Comparison of ENCODE assay signal across 9 cellular contexts in genomic region chr12:113136128-113136989, GRCh38. TPM values are rescaled to one million over a fixed set of nuclear protein-coding genes. Genes with fewer than 3 reads are reported as not detected.
DNase-seq lines count a peak whose midpoint lies in the region; ATAC-seq and TF ChIP-seq lines count a peak whose summit lies in the region.
"Had no signal": no experiment of that assay in that cellular context is flagged by ENCODE, and none has a peak within 500 bp of the region (broad histone marks: within the 10 kb centered on the region; RNA-seq: fewer than 3 reads in every experiment).

No MANE protein-coding gene starts in this region.

- TF ChIP-seq CTCF in H9 (conservative IDR thresholded peaks at IDR 0.05), result no peak
- no peak for TF ChIP-seq CTCF in testis (IDR thresholded peaks at IDR 0.05)

- peak overlapping the region; percentile 34 to 58 for H3K4me3 ChIP-seq in testis

- no peaks in the 10 kb centered on the region for H4K20me1 ChIP-seq in H9 (ENCODE audit: control insufficient read depth, insufficient read depth, insufficient read length)

- H3K4me1 ChIP-seq in H9 (ENCODE audit: insufficient read depth, low read length) (no peaks in the 10 kb centered on the region), testis (peaks cover 5% of the 10 kb centered on the region)

- no peak overlapping the region for H2BK15ac ChIP-seq in H9 (ENCODE audit: low read depth, low read length)

- H3K14ac ChIP-seq in H9 (ENCODE audit: insufficient read depth, low read length), result 0 out of 2 replicates have a peak overlapping the region, but pooled peaks have one; percentile 70

- H3K18ac ChIP-seq in H9 (ENCODE audit: insufficient read length, low read depth, low read length), result peak overlapping the region; percentile 60

- H2AK5ac ChIP-seq in H9 (ENCODE audit: insufficient read length, low read length), result no peak overlapping the region

- no peak overlapping the region for H2BK5ac ChIP-seq in H9 (ENCODE audit: insufficient read length, low read length)

- no peak overlapping the region for H2BK12ac ChIP-seq in H9 (ENCODE audit: insufficient read length, low read depth, low read length)

- H3K36me3 Mint-ChIP-seq in H9 (ENCODE audit: insufficient read depth in 1 of 3, low read depth in 3 of 3), result no peaks in the 10 kb centered on the region
- H3K36me3 Mint-ChIP-seq: immature natural killer cell had no signal

- DNase-seq in H9, result no peak
- DNase-seq in T follicular helper cell (ENCODE audit: low read depth), result peak; percentile 59
- peak; percentile 40 for DNase-seq in amniotic epithelial cell (ENCODE audit: low read depth)
- DNase-seq in middle frontal gyrus (ENCODE audit: extremely low spot score, low spot score), result peak; percentile 58
- DNase-seq in testis, result peak; percentile 87
- no peak for DNase-seq in NCI-H446 (lab: John Stamatoyannopoulos, UW)
- DNase-seq in A172 (ENCODE audit: low spot score), result no peak

- no peaks in the 10 kb centered on the region for H3K9me3 ChIP-seq in H9 (ENCODE audit: control insufficient read depth, low read depth, low read length)
- H3K9me3 ChIP-seq in testis, result no peaks in the 10 kb centered on the region

- no peaks in the 10 kb centered on the region; a peak in 1 of 5 replicates for H3K9me3 Mint-ChIP-seq in H9
- H3K9me3 Mint-ChIP-seq: immature natural killer cell had no signal

- no peak overlapping the region for H4K5ac ChIP-seq in H9 (ENCODE audit: insufficient read length, low read depth, low read length)

- TF ChIP-seq POLR2A in testis (IDR thresholded peaks at IDR 0.05), result no peak

- no peak overlapping the region for H2BK20ac ChIP-seq in H9 (ENCODE audit: low read depth, low read length, poor library complexity, severe bottlenecking)

- intact Hi-C loops in testis (cut with DNase I; ENCODE audit: low total_unique reads), result no loop called here

- H3K27ac ChIP-seq in H9 (ENCODE audit: insufficient read length, low read depth, low read length) (no peak overlapping the region), testis (peak overlapping the region in 1 of 2 donors; percentile 68)

- H3K4me1 Mint-ChIP-seq in H9, result peaks cover 8 to 16% of the 10 kb centered on the region in 2 experiments

- no peak overlapping the region for H2BK120ac ChIP-seq in H9 (ENCODE audit: low read depth, low read length, poor library complexity, severe bottlenecking)

- no peak overlapping the region for H4K8ac ChIP-seq in H9 (replicated peaks; ENCODE audit: insufficient read length, low read depth, low read length)

- H3K23ac ChIP-seq in H9 (ENCODE audit: insufficient read length, low read depth, low read length), result no peak overlapping the region

- H3K27me3 ChIP-seq in H9 (ENCODE audit: insufficient read depth, low read length), result no peaks in the 10 kb centered on the region
- H3K27me3 ChIP-seq in testis, result no peaks in the 10 kb centered on the region

- H3K27ac Mint-ChIP-seq in H9, result 0 out of 7 replicates have a peak overlapping the region, but pooled peaks of 1 of the 3 experiments have one; percentile 57
- H3K27ac Mint-ChIP-seq: immature natural killer cell had no signal

- H3K36me3 ChIP-seq in testis (ENCODE audit: low read depth, missing control alignments), result no peaks in the 10 kb centered on the region

- no peak overlapping the region for H3K9ac ChIP-seq in H9 (ENCODE audit: extremely low read depth, insufficient read length, low read length)

- WGBS in H9 (ENCODE audit: extremely low coverage, insufficient read length, low lambda C conversion rate), result no CpG with 5 or more reads among the region's 21 CpGs
- 28 to 29% methylated on average over 21 of the region's 21 CpGs for whole genome bisulfite sequencing in testis, 2 donors

- ATAC-seq in HG02981 (IDR thresholded peaks at IDR 0.05; ENCODE audit: unreplicated experiment), result no peak

- peaks cover 12% of the 10 kb centered on the region for H3K23me2 ChIP-seq in H9 (ENCODE audit: insufficient read length, low read depth, low read length, poor library complexity, severe bottlenecking)

- peaks cover 36% of the 10 kb centered on the region for H3K27me3 Mint-ChIP-seq in H9 (ENCODE audit: low read depth)

- no peak overlapping the region for H3K4ac ChIP-seq in H9 (ENCODE audit: low read depth, low read length)

- H3K79me1 ChIP-seq in H9 (ENCODE audit: insufficient read depth, low read depth, low read length, poor library complexity, severe bottlenecking), result no peaks in the 10 kb centered on the region

- no peaks in the 10 kb centered on the region for H3K79me2 ChIP-seq in H9 (ENCODE audit: insufficient read depth, low read length)

- H3K4me3 Mint-ChIP-seq in H9, result peak overlapping the region; percentile 64 to 81
- H3K4me3 Mint-ChIP-seq: immature natural killer cell had no signal

- no peak overlapping the region for H3T11ph ChIP-seq in H9 (ENCODE audit: low read length)

- H4K91ac ChIP-seq in H9 (ENCODE audit: insufficient read length, low read depth, low read length), result no peak overlapping the region

- H2AFZ ChIP-seq in H9 (ENCODE audit: low read length), result no peak overlapping the region

- peak overlapping the region; percentile 46 for H3K4me2 ChIP-seq in H9 (ENCODE audit: insufficient read depth, insufficient read length, low read length)

- H3K56ac ChIP-seq in H9 (ENCODE audit: insufficient read length, low read depth, low read length), result no peak overlapping the region

RNA-seq across cellular contexts. Expression of gene RASAL1, which starts 0.8 kb away (rescaled TPM):
- total RNA-seq in H9 (2021), result 2.3 and 2.7 TPM in 2 replicates
- 10 to 100 TPM; 18.2 to 20.1 TPM for total RNA-seq in testis
- 5.0 TPM for polyA plus RNA-seq in testis (ENCODE audit: insufficient read depth, low read depth, low replicate concordance)
- not detected in 2 replicates for total RNA-seq in A172 (2014; rRNA removed; shearing (Covaris generic))
- polyA plus RNA-seq: immature natural killer cell had no signal

RNA-seq across cellular contexts. Expression of gene CFAP73, which starts 13.2 kb away (rescaled TPM):
- total RNA-seq in H9 (2021), result not detected in 2 replicates
- under 1 TPM in 1 of 2 donors, not detected in 1; 0.81 TPM for total RNA-seq in testis
- 1.2 TPM for polyA plus RNA-seq in testis (ENCODE audit: insufficient read depth, low read depth, low replicate concordance)
- 0.22 and 1.2 TPM in 2 replicates for total RNA-seq in A172 (2014; rRNA removed; shearing (Covaris generic))
- polyA plus RNA-seq: immature natural killer cell had no signal

RNA-seq across cellular contexts. Expression of gene DDX54, which starts 48.9 kb away (rescaled TPM):
- 83.0 TPM in 2 replicates for total RNA-seq in H9 (2021)
- 10 to 100 TPM; 62.4 to 63.6 TPM for total RNA-seq in testis
- polyA plus RNA-seq in testis (ENCODE audit: insufficient read depth, low read depth, low replicate concordance), result 40.3 TPM
- total RNA-seq in A172 (2014; rRNA removed; shearing (Covaris generic)), result 56.4 and 69.1 TPM in 2 replicates

RNA-seq across cellular contexts. Expression of gene RITA1, which starts 49.2 kb away (rescaled TPM):
- 26.0 and 26.1 TPM in 2 replicates for total RNA-seq in H9 (2021)
- total RNA-seq in testis, result 10 to 100 TPM; 20.9 to 22.1 TPM
- 14.3 TPM for polyA plus RNA-seq in testis (ENCODE audit: insufficient read depth, low read depth, low replicate concordance)
- total RNA-seq in A172 (2014; rRNA removed; shearing (Covaris generic)), result 51.2 and 52.2 TPM in 2 replicates

Comparison
In these comparisons a context has a peak if more than half of its experiments do, and no peak if none do; other contexts are left out.
1. DNase-seq: peak in T follicular helper cell (single experiment), amniotic epithelial cell (single experiment), middle frontal gyrus (single experiment) and testis (single experiment); none in H9 (single experiment), NCI-H446 (0 of 2) and A172 (single experiment).